ENCODE assay signal across 19 cellular contexts in the genomic region with DNA sequence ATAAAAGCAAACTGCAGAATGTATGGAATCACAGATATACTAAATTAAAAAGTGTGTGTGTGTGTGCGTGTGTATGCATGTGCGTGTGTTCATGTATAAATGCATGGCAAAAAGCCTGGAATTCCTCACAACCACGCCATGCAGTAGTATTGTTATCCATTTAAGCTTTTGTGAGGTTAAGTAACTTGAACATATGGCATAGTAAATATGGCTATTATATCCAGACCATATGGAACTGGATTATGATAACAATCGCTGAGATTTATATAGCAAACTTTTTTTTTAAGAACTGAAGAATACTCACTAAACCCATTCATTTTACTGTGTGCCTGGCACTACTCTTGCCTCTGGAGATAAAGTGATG. TPM values are rescaled to one million over a fixed set of nuclear protein-coding genes. Genes with fewer than 3 reads are reported as not detected.
DNase-seq lines count a peak whose midpoint lies in the region; ATAC-seq, FAIRE-seq and TF ChIP-seq lines count a peak whose summit lies in the region.
"Had no signal": no experiment of that assay in that cellular context is flagged by ENCODE, and none has a peak within 500 bp of the region (broad histone marks: within the 10 kb centered on the region; RNA-seq: fewer than 3 reads in every experiment).

No MANE protein-coding gene starts in this region.

- H3K4me3 Mint-ChIP-seq in nephron: peak overlapping the region in 1 of 3 experiments; percentile 72
- H3K4me3 Mint-ChIP-seq in activated T-helper 1 cell treated with anti-CD3 and anti-CD28 coated beads, Interleukin-12 subunit alpha, Interleukin-12 subunit beta, Interleukin-2, Interleukin-4 antibody, amounts not matched to agents 30 ng/mL and 10 ng/mL and 1 ng/mL, durations not matched to agents 14 hours and 24 hours and 36 hours: no peak overlapping the region
- H3K4me3 Mint-ChIP-seq: T-helper 1 cell treated with Interleukin-12 subunit alpha and Interleukin-12 subunit beta and Interleukin-4 antibody, amounts not matched to agents 30 μg/mL and 1 μg/mL, for 36 hours had no signal

- no peaks in the 10 kb centered on the region for H3K9me3 Mint-ChIP-seq in nephron
- no peaks in the 10 kb centered on the region for H3K9me3 Mint-ChIP-seq in activated T-helper 1 cell treated with anti-CD3 and anti-CD28 coated beads, Interleukin-12 subunit alpha, Interleukin-12 subunit beta, Interleukin-2, Interleukin-4 antibody, amounts not matched to agents 30 ng/mL and 10 ng/mL and 1 ng/mL, durations not matched to agents 14 hours and 24 hours and 36 hours
- H3K9me3 Mint-ChIP-seq: T-helper 1 cell treated with Interleukin-12 subunit alpha and Interleukin-12 subunit beta and Interleukin-4 antibody, amounts not matched to agents 30 μg/mL and 1 μg/mL, for 36 hours had no signal

- TF ChIP-seq EP300 in A549 (IDR thresholded peaks at IDR 0.05): 0 out of 5 replicates have a peak, but pooled peaks of 1 of the 2 experiments have one; percentile 6

- H3K36me3 Mint-ChIP-seq in nephron (ENCODE audit: low read depth): no peaks in the 10 kb centered on the region
- H3K36me3 Mint-ChIP-seq in activated T-helper 1 cell treated with anti-CD3 and anti-CD28 coated beads, Interleukin-12 subunit alpha, Interleukin-12 subunit beta, Interleukin-2, Interleukin-4 antibody, amounts not matched to agents 30 ng/mL and 10 ng/mL and 1 ng/mL, durations not matched to agents 14 hours and 24 hours and 36 hours (ENCODE audit: low read depth): no peaks in the 10 kb centered on the region

- TF ChIP-seq POLR2A in A549 (IDR thresholded peaks at IDR 0.05; ENCODE audit: low read length): no peak

- POLR2A ChIA-PET in A549 (lab: Yijun Ruan, JAX): interaction anchor here (0.6 to 1.7 kb wide), 5 partner anchors 23 to 253 kb away, joined by 3 to 29 read pairs (median 5); a partner anchor contains a TSS

- DNase-seq in A549 (ENCODE audit: low read depth in 1 of 2, low spot score in 1 of 2) (no peak), NCI-H2171 (lab: John Stamatoyannopoulos, UW) (peak; percentile 42), adipocyte (ENCODE audit: low read depth) (no peak), heart right ventricle (no peak)
- no peak for DNase-seq in activated CD8-positive, alpha-beta memory T cell treated with anti-CD3 and anti-CD28 coated beads, Interleukin-2, amount 50 U/mL, for 48 hours
- DNase-seq in activated T-helper 1 cell treated with anti-CD3 and anti-CD28 coated beads, Interleukin-12 subunit alpha, Interleukin-12 subunit beta, Interleukin-2, Interleukin-4 antibody, amounts not matched to agents 30 ng/mL and 10 ng/mL and 1 ng/mL, durations not matched to agents 14 hours and 24 hours and 36 hours (ENCODE audit: low spot score): no peak
- DNase-seq in effector memory CD4-positive, alpha-beta T cell: no peak
- DNase-seq: activated CD4-positive, alpha-beta T cell treated with anti-CD3 and anti-CD28 coated beads, Interleukin-2, amount 50 U/mL, for 1 hour; activated effector memory CD4-positive, alpha-beta T cell treated with Interleukin-2 at 50 U/mL for 16 hours; cortex of kidney; lower lobe of right lung; NCI-H187 treated with DMSO at 0.1 percent for 48 hours; SIG-M5; substantia nigra had no signal

- peak; percentile 47 to 49 for ATAC-seq in A549
- ATAC-seq in heart right ventricle: no peak

- CTCF ChIA-PET in A549 (lab: Yijun Ruan, JAX): interaction anchor here (0.5 to 2.4 kb wide), 6 partner anchors 9 to 153 kb away, joined by 3 to 16 read pairs (median 4); a partner anchor contains a TSS

- intact Hi-C loops in activated T-helper 1 cell treated with anti-CD3 and anti-CD28 coated beads, Interleukin-12 subunit alpha, Interleukin-12 subunit beta, Interleukin-2, Interleukin-4 antibody, amounts not matched to agents 30 ng/mL and 10 ng/mL and 1 ng/mL, durations not matched to agents 14 hours and 24 hours and 36 hours (cut with micrococcal nuclease): no loop called here
- intact Hi-C loops in heart right ventricle (cut with DNase I): no loop called here

- no peak for TF ChIP-seq RAD21 in A549 (conservative IDR thresholded peaks at IDR 0.05 in 1 of 2, IDR thresholded peaks at IDR 0.05 in 1 of 2)

- no peaks in the 10 kb centered on the region for H3K9me3 ChIP-seq in A549
- no peaks in the 10 kb centered on the region for H3K9me3 ChIP-seq in adipocyte (ENCODE audit: control insufficient read depth, low read length)
- H3K9me3 ChIP-seq in effector memory CD4-positive, alpha-beta T cell (ENCODE audit: control insufficient read depth, low read length): no peaks in the 10 kb centered on the region
- no peaks in the 10 kb centered on the region for H3K9me3 ChIP-seq in heart right ventricle
- H3K9me3 ChIP-seq: lower lobe of right lung, right atrium auricular region had no signal

- WGBS in A549 (ENCODE audit: missing lambda C conversion rate): 0% methylated on average over 4 of the region's 4 CpGs
- WGBS in heart right ventricle, 2 donors: 64 to 72% methylated on average over 4 of the region's 4 CpGs

- H3K4me3 ChIP-seq in A549: no peak overlapping the region
- H3K4me3 ChIP-seq in adipocyte (ENCODE audit: low read length): peak overlapping the region; percentile 61
- no peak overlapping the region for H3K4me3 ChIP-seq in effector memory CD4-positive, alpha-beta T cell (ENCODE audit: insufficient read depth, low read depth, low read length, poor library complexity, severe bottlenecking)
- H3K4me3 ChIP-seq in heart right ventricle: no peak overlapping the region
- H3K4me3 ChIP-seq: lower lobe of right lung, right atrium auricular region had no signal

- peak overlapping the region; percentile 72 for H3K4me2 ChIP-seq in A549

- TF ChIP-seq CTCF in A549 (IDR thresholded peaks at IDR 0.05): no peak
- no peak for TF ChIP-seq CTCF in nephron (IDR thresholded peaks at IDR 0.05; ENCODE audit: unreplicated experiment in 3 of 3)
- no peak for TF ChIP-seq CTCF in heart right ventricle (IDR thresholded peaks at IDR 0.05)

- H3K4me1 ChIP-seq in A549: peaks cover 34% of the 10 kb centered on the region
- H3K4me1 ChIP-seq in adipocyte (ENCODE audit: control insufficient read depth, insufficient read depth, low read length): peaks cover 14% of the 10 kb centered on the region
- H3K4me1 ChIP-seq in effector memory CD4-positive, alpha-beta T cell (ENCODE audit: control insufficient read depth, insufficient read depth, low read length, poor library complexity, severe bottlenecking): no peaks in the 10 kb centered on the region
- H3K4me1 ChIP-seq in heart right ventricle: peaks cover 0 to 9% (median 5%) of the 10 kb centered on the region in 9 donors

- H3K4me1 Mint-ChIP-seq in nephron: peaks cover 31% of the 10 kb centered on the region
- no peaks in the 10 kb centered on the region for H3K4me1 Mint-ChIP-seq in activated T-helper 1 cell treated with anti-CD3 and anti-CD28 coated beads, Interleukin-12 subunit alpha, Interleukin-12 subunit beta, Interleukin-2, Interleukin-4 antibody, amounts not matched to agents 30 ng/mL and 10 ng/mL and 1 ng/mL, durations not matched to agents 14 hours and 24 hours and 36 hours (ENCODE audit: low read depth)

- peak overlapping the region in 2 of 3 experiments; percentile 7 to 51 for H3K27ac Mint-ChIP-seq in nephron
- no peak overlapping the region for H3K27ac Mint-ChIP-seq in activated T-helper 1 cell treated with anti-CD3 and anti-CD28 coated beads, Interleukin-12 subunit alpha, Interleukin-12 subunit beta, Interleukin-2, Interleukin-4 antibody, amounts not matched to agents 30 ng/mL and 10 ng/mL and 1 ng/mL, durations not matched to agents 14 hours and 24 hours and 36 hours
- H3K27ac Mint-ChIP-seq: T-helper 1 cell treated with Interleukin-12 subunit alpha and Interleukin-12 subunit beta and Interleukin-4 antibody, amounts not matched to agents 30 μg/mL and 1 μg/mL, for 36 hours had no signal

- H3K27me3 Mint-ChIP-seq in nephron (ENCODE audit: low read depth): peaks cover 20% of the 10 kb centered on the region
- H3K27me3 Mint-ChIP-seq in activated T-helper 1 cell treated with anti-CD3 and anti-CD28 coated beads, Interleukin-12 subunit alpha, Interleukin-12 subunit beta, Interleukin-2, Interleukin-4 antibody, amounts not matched to agents 30 ng/mL and 10 ng/mL and 1 ng/mL, durations not matched to agents 14 hours and 24 hours and 36 hours (ENCODE audit: insufficient read depth): peaks cover 10% of the 10 kb centered on the region

- no peak overlapping the region for H3K9ac ChIP-seq in adipocyte (ENCODE audit: low read length)

- H3K27me3 ChIP-seq in adipocyte (replicated peaks; ENCODE audit: control insufficient read depth, insufficient read depth, low read length): peaks cover 14% of the 10 kb centered on the region
- no peaks in the 10 kb centered on the region for H3K27me3 ChIP-seq in effector memory CD4-positive, alpha-beta T cell (replicated peaks; ENCODE audit: control insufficient read depth, insufficient read depth, low read length, poor library complexity, severe bottlenecking)
- peaks cover 0 to 2% (median 0%) of the 10 kb centered on the region in 7 donors for H3K27me3 ChIP-seq in heart right ventricle
- H3K27me3 ChIP-seq: right atrium auricular region had no signal

- no peak for FAIRE-seq in A549 (lab: Jason Lieb, UNC)
- FAIRE-seq: D721Med, urothelium cell line had no signal

- peak overlapping the region; percentile 49 to 72 for H3K27ac ChIP-seq in A549
- H3K27ac ChIP-seq in effector memory CD4-positive, alpha-beta T cell (ENCODE audit: insufficient read depth, low read length, poor library complexity, severe bottlenecking): no peak overlapping the region
- no peak overlapping the region for H3K27ac ChIP-seq in heart right ventricle
- H3K27ac ChIP-seq: lower lobe of right lung, right atrium auricular region had no signal

- H3K36me3 ChIP-seq in adipocyte (ENCODE audit: control insufficient read depth, insufficient read depth, low read length, severe bottlenecking) (no peaks in the 10 kb centered on the region), heart right ventricle (no peaks in the 10 kb centered on the region)
- H3K36me3 ChIP-seq in effector memory CD4-positive, alpha-beta T cell (ENCODE audit: control insufficient read depth, insufficient read depth, low read length): no peaks in the 10 kb centered on the region
- H3K36me3 ChIP-seq: lower lobe of right lung, right atrium auricular region had no signal

TF ChIP-seq in A549, 52 proteins besides CTCF, POLR2A, EP300 and RAD21 (continues in another document):
- TF ChIP-seq MAZ (IDR thresholded peaks at IDR 0.05; ENCODE audit: borderline replicate concordance, low read depth, low read length): no peak
- TF ChIP-seq PHF8 (IDR thresholded peaks at IDR 0.05; ENCODE audit: borderline replicate concordance, low read depth): no peak

RNA-seq across cellular contexts. Expression of a gene that starts 22.3 kb away (rescaled TPM):
- 2.7 and 2.9 TPM in 2 replicates for polyA plus RNA-seq in A549 (2011; rRNA removed)
- polyA plus RNA-seq in A549 (2012; cell fraction: cytosol; rRNA removed): 1.6 and 2.7 TPM in 2 replicates
- polyA plus RNA-seq in A549 (2012; cell fraction: nucleus; rRNA removed): 0.69 and 1.2 TPM in 2 replicates
- 1.4 to 1.7 TPM (median 1.7 TPM) in 3 replicates for polyA plus RNA-seq in A549 (2017; fragmentation: RNase III; extraction: RNeasy Plus Mini Kit Qiagen cat#74134 plus additional on column Dnase treatment)
- 0.33 and 0.34 TPM in 2 replicates for polyA minus RNA-seq in A549 (2011; rRNA and poly(A)+ RNA removed)
- total RNA-seq in activated T-helper 1 cell treated with anti-CD3 and anti-CD28 coated beads, Interleukin-12 subunit alpha, Interleukin-12 subunit beta, Interleukin-2, Interleukin-4 antibody, amounts not matched to agents 30 ng/mL and 10 ng/mL and 1 ng/mL, durations not matched to agents 14 hours and 24 hours and 36 hours: 0.73 and 1.0 TPM in 2 replicates
- 10 to 100 TPM in 3 of 10 donors, 1 to 10 TPM in 7; 3.9 to 12.6 (median 7.3) TPM for total RNA-seq in heart right ventricle
- polyA plus RNA-seq in heart right ventricle: 10 to 100 TPM in 1 of 2 donors, 1 to 10 TPM in 1; 2.9 to 26.1 TPM

Comparison
In these comparisons a context has a peak if more than half of its experiments do, and no peak if none do; other contexts are left out.
1. ATAC-seq: peak in A549 (2 of 2); none in heart right ventricle (0 of 8).
2. H3K27ac ChIP-seq: peak in A549 (2 of 2); none in effector memory CD4-positive, alpha-beta T cell (single experiment) and heart right ventricle (0 of 10).